Comparison of ENCODE assay signal across 19 cellular contexts in genomic region chr1:237179511-237179910, GRCh38.
DNase-seq lines count a peak whose midpoint lies in the region; ATAC-seq and TF ChIP-seq lines count a peak whose summit lies in the region.
"Had no signal": no experiment of that assay in that cellular context is flagged by ENCODE, and none has a peak within 500 bp of the region (broad histone marks: within the 10 kb centered on the region; RNA-seq: fewer than 3 reads in every experiment).

No MANE protein-coding gene starts in this region.

- H3K4ac ChIP-seq in trophoblast cell (ENCODE audit: low read depth, low read length): no peak overlapping the region

- H3K9ac ChIP-seq in trophoblast cell (ENCODE audit: low read length) (no peak overlapping the region), neural progenitor cell (no peak overlapping the region)
- H3K9ac ChIP-seq: BLaER1 treated with 17β-estradiol and CSF1 and Interleukin-3, amounts not matched to agents 10 nM and 100 nM had no signal

- H3K14ac ChIP-seq in trophoblast cell (ENCODE audit: low read length): no peak overlapping the region

- H3K36me3 ChIP-seq in right atrium auricular region: no peaks in the 10 kb centered on the region
- H3K36me3 ChIP-seq in trophoblast cell (ENCODE audit: control insufficient read depth in 1 of 2, insufficient read depth in 2 of 2, low read length in 2 of 2): no peaks in the 10 kb centered on the region
- no peaks in the 10 kb centered on the region for H3K36me3 ChIP-seq in neural progenitor cell
- H3K36me3 ChIP-seq in BE2C: no peaks in the 10 kb centered on the region
- H3K36me3 ChIP-seq: BLaER1 treated with 17β-estradiol and CSF1 and Interleukin-3, amounts not matched to agents 10 nM and 100 nM; HAP-1 had no signal

- H3K27me3 Mint-ChIP-seq in neural progenitor cell (ENCODE audit: insufficient read depth, low read depth): peaks cover 2% of the 10 kb centered on the region
- H3K27me3 Mint-ChIP-seq: B cell had no signal

- no peak overlapping the region for H4K12ac ChIP-seq in trophoblast cell (ENCODE audit: low read depth, low read length)

- H3K4me2 ChIP-seq in trophoblast cell (ENCODE audit: low read length) (no peak overlapping the region), neural progenitor cell (no peak overlapping the region)
- H3K4me2 ChIP-seq: BLaER1 treated with 17β-estradiol and CSF1 and Interleukin-3, amounts not matched to agents 10 nM and 100 nM had no signal

- no peaks in the 10 kb centered on the region for H3K36me3 Mint-ChIP-seq in neural progenitor cell
- H3K36me3 Mint-ChIP-seq: CD4-positive, alpha-beta memory T cell had no signal

- no peak overlapping the region for H2BK120ac ChIP-seq in trophoblast cell (ENCODE audit: insufficient read depth, low read length, poor library complexity)

- no peaks in the 10 kb centered on the region for H3K4me1 Mint-ChIP-seq in neural progenitor cell
- H3K4me1 Mint-ChIP-seq: B cell; CD4-positive, alpha-beta memory T cell had no signal

- no peak for DNase-seq in Right ventricle myocardium superior
- DNase-seq in left cardiac atrium: no peak
- no peak for DNase-seq in right atrium auricular region (ENCODE audit: low spot score)
- DNase-seq in trophoblast cell: peak; percentile 71 to 72
- DNase-seq in DMS79 (lab: John Stamatoyannopoulos, UW): no peak
- no peak for DNase-seq in neural progenitor cell (ENCODE audit: low spot score)
- no peak for DNase-seq in BE2C
- DNase-seq: Caco-2; CD4-positive, alpha-beta memory T cell; DMS153; EL; GF-D8; GOT3; HFFc6 had no signal

- intact Hi-C loops in Right ventricle myocardium superior (cut with DNase I): no loop called here
- intact Hi-C loops in left cardiac atrium (cut with DNase I): no loop called here

- H3K79me1 ChIP-seq in trophoblast cell (ENCODE audit: low read length): no peaks in the 10 kb centered on the region

- H3K4me1 ChIP-seq in right atrium auricular region (peaks cover 0 to 57% of the 10 kb centered on the region in 2 donors), trophoblast cell (ENCODE audit: control insufficient read depth in 1 of 2, insufficient read depth in 2 of 2, low read length in 2 of 2) (peaks cover 0 to 2% of the 10 kb centered on the region in 2 experiments), neural progenitor cell (peaks cover 6% of the 10 kb centered on the region), BE2C (no peaks in the 10 kb centered on the region; the same call in 1 of the 2 replicates)
- H3K4me1 ChIP-seq: BLaER1 treated with 17β-estradiol and CSF1 and Interleukin-3, amounts not matched to agents 10 nM and 100 nM; Caco-2; HAP-1 had no signal

- TF ChIP-seq CTCF in C4-2B (conservative IDR thresholded peaks at IDR 0.05): no peak
- TF ChIP-seq CTCF in right atrium auricular region (IDR thresholded peaks at IDR 0.05): no peak
- TF ChIP-seq CTCF in neural progenitor cell (IDR thresholded peaks at IDR 0.05): no peak
- no peak for TF ChIP-seq CTCF in BE2C (IDR thresholded peaks at IDR 0.05; ENCODE audit: low read depth, low read length)

- no peak overlapping the region for H2BK5ac ChIP-seq in trophoblast cell (ENCODE audit: low read depth, low read length, poor library complexity)

- H2AFZ ChIP-seq in trophoblast cell (ENCODE audit: insufficient read depth, low read length, poor library complexity) (no peak overlapping the region), neural progenitor cell (replicated peaks) (no peak overlapping the region)

- no peak overlapping the region for H2BK12ac ChIP-seq in trophoblast cell (ENCODE audit: low read length)

- H3K27me3 ChIP-seq in right atrium auricular region: no peaks in the 10 kb centered on the region
- no peaks in the 10 kb centered on the region for H3K27me3 ChIP-seq in trophoblast cell (ENCODE audit: insufficient read depth, low read length)
- no peaks in the 10 kb centered on the region for H3K27me3 ChIP-seq in neural progenitor cell
- no peaks in the 10 kb centered on the region for H3K27me3 ChIP-seq in BE2C
- H3K27me3 ChIP-seq: BLaER1 treated with 17β-estradiol and CSF1 and Interleukin-3, amounts not matched to agents 10 nM and 100 nM had no signal

- WGBS in trophoblast cell (ENCODE audit: extremely low coverage, insufficient coverage, insufficient read length): no CpG with 5 or more reads among the region's 6 CpGs

- H3K4me3 ChIP-seq in right atrium auricular region: no peak overlapping the region
- no peak overlapping the region for H3K4me3 ChIP-seq in trophoblast cell (ENCODE audit: low read depth, low read length)
- H3K4me3 ChIP-seq in neural progenitor cell: no peak overlapping the region
- no peak overlapping the region for H3K4me3 ChIP-seq in BE2C (ENCODE audit: low read depth, low read length)
- H3K4me3 ChIP-seq: BLaER1 treated with 17β-estradiol and CSF1 and Interleukin-3, amounts not matched to agents 10 nM and 100 nM; HAP-1 had no signal

- H3K9me3 ChIP-seq in right atrium auricular region (no peaks in the 10 kb centered on the region), trophoblast cell (ENCODE audit: insufficient read depth, low read depth, low read length) (peaks cover 2% of the 10 kb centered on the region), neural progenitor cell (ENCODE audit: low read depth) (no peaks in the 10 kb centered on the region), BE2C (no peaks in the 10 kb centered on the region)
- H3K9me3 ChIP-seq: BLaER1 treated with 17β-estradiol and CSF1 and Interleukin-3, amounts not matched to agents 10 nM and 100 nM; Caco-2; HAP-1 had no signal

- H3K27ac ChIP-seq in C4-2B: peak overlapping the region; percentile 27; the same call in 1 of the 2 replicates
- H3K27ac ChIP-seq in right atrium auricular region: peak overlapping the region; percentile 16 to 21
- no peak overlapping the region for H3K27ac ChIP-seq in trophoblast cell (ENCODE audit: low read depth, low read length)
- H3K27ac ChIP-seq in neural progenitor cell: no peak overlapping the region
- H3K27ac ChIP-seq: 22Rv1; BLaER1 treated with 17β-estradiol and CSF1 and Interleukin-3, amounts not matched to agents 10 nM and 100 nM had no signal

- no peak overlapping the region for H3K4me3 Mint-ChIP-seq in neural progenitor cell
- H3K4me3 Mint-ChIP-seq: B cell; CD4-positive, alpha-beta memory T cell; HFFc6 had no signal

- H3K18ac ChIP-seq in trophoblast cell (ENCODE audit: low read length): no peak overlapping the region

- H3K79me2 ChIP-seq in trophoblast cell (ENCODE audit: control insufficient read depth, insufficient read depth, low read length, poor library complexity): peaks cover 4% of the 10 kb centered on the region
- no peaks in the 10 kb centered on the region for H3K79me2 ChIP-seq in neural progenitor cell (ENCODE audit: low read depth)

- peak; percentile 0 for ATAC-seq in Right ventricle myocardium superior (ENCODE audit: poor library complexity)
- ATAC-seq in left cardiac atrium: no peak

- no peaks in the 10 kb centered on the region for H3F3A ChIP-seq in neural progenitor cell (ENCODE audit: low read depth)

- no peak overlapping the region for H4K91ac ChIP-seq in trophoblast cell (ENCODE audit: low read depth, low read length)

- no peak overlapping the region for H4K8ac ChIP-seq in trophoblast cell (ENCODE audit: low read depth, low read length)

- H2AK5ac ChIP-seq in trophoblast cell (ENCODE audit: low read length): no peak overlapping the region

- H3K23ac ChIP-seq in trophoblast cell (ENCODE audit: low read length): no peak overlapping the region

- no peak overlapping the region for H3K27ac Mint-ChIP-seq in neural progenitor cell
- H3K27ac Mint-ChIP-seq: B cell; CD4-positive, alpha-beta memory T cell; HFFc6 had no signal

- H3K9me3 Mint-ChIP-seq in neural progenitor cell: no peaks in the 10 kb centered on the region

- no peaks in the 10 kb centered on the region for H4K20me1 ChIP-seq in neural progenitor cell (ENCODE audit: low read depth)
- H4K20me1 ChIP-seq: BLaER1 treated with 17β-estradiol and CSF1 and Interleukin-3, amounts not matched to agents 10 nM and 100 nM had no signal

Comparison
In these comparisons a context has a peak if more than half of its experiments do, and no peak if none do; other contexts are left out.
1. DNase-seq: peak in trophoblast cell (2 of 2); none in Right ventricle myocardium superior (single experiment), left cardiac atrium (single experiment), right atrium auricular region (single experiment), DMS79 (single experiment), neural progenitor cell (single experiment) and BE2C (single experiment).
2. H3K27ac ChIP-seq: peak in C4-2B (single experiment) and right atrium auricular region (2 of 2); none in trophoblast cell (single experiment) and neural progenitor cell (single experiment).